In genomic region chr4:155953151-155954117, GRCh38 we compare ENCODE assay signal across 8 cellular contexts. TPM values are rescaled to one million over a fixed set of nuclear protein-coding genes. Genes with fewer than 3 reads are reported as not detected.
DNase-seq lines count a peak whose midpoint lies in the region; ATAC-seq and TF ChIP-seq lines count a peak whose summit lies in the region.

Gene CTSO (minus strand): TSS chr4:155953866. CDS start chr4:155953847, 19 bp downstream.

- H3K9me3 ChIP-seq in right lobe of liver, result no peaks in the 10 kb centered on the region

- H3K27ac ChIP-seq in right lobe of liver, result peak within 1 kb of the TSS; percentile 99 to 100 (median 99)

- H3K4me1 ChIP-seq in right lobe of liver, result peaks cover 0 to 20% (median 2%) of the 10 kb centered on the region in 4 donors

- ATAC-seq in GM18909 (IDR thresholded peaks at IDR 0.05; ENCODE audit: poor library complexity, unreplicated experiment) (peak; percentile 96), HG03196 (IDR thresholded peaks at IDR 0.05; ENCODE audit: unreplicated experiment) (peak; percentile 95), right lobe of liver (peak; percentile 79 to 87 (median 85))

- H3K36me3 ChIP-seq in right lobe of liver, result no peaks in the 10 kb centered on the region

- intact Hi-C loops in right lobe of liver (cut with DNase I), result loop anchor here in 1 of 2 donors (10.0 kb wide), 1 partner anchor 149 kb away; no protein-coding TSS in a partner anchor

- 0% methylated on average over 21 of the region's 58 CpGs for WGBS in right lobe of liver (ENCODE audit: insufficient coverage, low coverage, low lambda C conversion rate, missing lambda C conversion rate)

- TF ChIP-seq POLR2A in right lobe of liver (IDR thresholded peaks at IDR 0.05), result peak; percentile 87

- H3K27me3 ChIP-seq in right lobe of liver, result no peaks in the 10 kb centered on the region

- peak; percentile 81 for DNase-seq in AG10803 (ENCODE audit: low read depth)
- peak; percentile 15 for DNase-seq in NCI-H510A (lab: John Stamatoyannopoulos, UW)
- peak; percentile 54 to 57 for DNase-seq in activated CD4-positive, alpha-beta T cell treated with anti-CD3 and anti-CD28 coated beads, Interleukin-2, amount 50 U/mL, for 24 hours (ENCODE audit: low read depth in 1 of 2, low spot score in 1 of 2)
- peak; percentile 65 to 75 for DNase-seq in dermis microvascular lymphatic vessel endothelial cell (ENCODE audit: low read depth in 2 of 2)
- DNase-seq in right lobe of liver, result peak; percentile 73 to 80 (median 80)
- DNase-seq in stimulated activated CD4-positive, alpha-beta T cell treated with anti-CD3 and anti-CD28 coated beads, Interleukin-4, amount 100 ng/mL, for 4 hours, result peak; percentile 63 to 69

- peak within 1 kb of the TSS; percentile 80 for H3K4me3 ChIP-seq in AG10803 (ENCODE audit: low read length)
- peak within 1 kb of the TSS; percentile 64 to 77 (median 76) for H3K4me3 ChIP-seq in right lobe of liver

- peak; percentile 70 for TF ChIP-seq CTCF in AG10803 (conservative IDR thresholded peaks at IDR 0.05; ENCODE audit: low read length)
- TF ChIP-seq CTCF in right lobe of liver (IDR thresholded peaks at IDR 0.05), result peak; percentile 48 to 60 (median 58)

RNA-seq across cellular contexts. Expression of gene CTSO, which starts in this region (rescaled TPM):
- total RNA-seq in dermis microvascular lymphatic vessel endothelial cell (4.9 and 10.7 TPM in 2 replicates), right lobe of liver (10 to 100 TPM; 23.8 to 44.7 (median 26.1) TPM)

Comparison
In these comparisons a context has a peak if more than half of its experiments do, and no peak if none do; other contexts are left out.
1. Peak in every context shown above with its lines: DNase-seq, ATAC-seq, H3K4me3 ChIP-seq and H3K27ac ChIP-seq.
2. DNase-seq: peak in every context shown above with its lines; median percentile 81 in AG10803; 80 in right lobe of liver; 70 in dermis microvascular lymphatic vessel endothelial cell; 66 in stimulated activated CD4-positive, alpha-beta T cell treated with anti-CD3 and anti-CD28 coated beads, Interleukin-4, amount 100 ng/mL, for 4 hours; 56 in activated CD4-positive, alpha-beta T cell treated with anti-CD3 and anti-CD28 coated beads, Interleukin-2, amount 50 U/mL, for 24 hours; 15 in NCI-H510A.